Comparison of ENCODE assay signal across 8 cellular contexts in genomic region chrX:154308108-154308946, GRCh38. TPM values are rescaled to one million over a fixed set of nuclear protein-coding genes. Genes with fewer than 3 reads are reported as not detected.
A peak's percentile ranks its signal among the peaks of the same experiment; 100 is the strongest.
DNase-seq lines count a peak whose midpoint lies in the region; ATAC-seq lines count a peak whose summit lies in the region.

No MANE protein-coding gene starts in this region.

- no peaks in the 10 kb centered on the region for H3K27me3 Mint-ChIP-seq in memory B cell

- peak; percentile 11 for DNase-seq in NCI-H1436 (lab: John Stamatoyannopoulos, UW)
- no peak for DNase-seq in NCI-H1436 treated with DMSO at 0.1 percent for 48 hours (lab: John Stamatoyannopoulos, UW)
- peak; percentile 75 for DNase-seq in NAMALWA (ENCODE audit: low spot score)
- peak; percentile 77 for DNase-seq in activated CD4-positive, alpha-beta T cell treated with anti-CD3 and anti-CD28 coated beads, Interleukin-2, amount 50 U/mL, for 1 hour
- DNase-seq in dermis microvascular lymphatic vessel endothelial cell (ENCODE audit: low read depth in 2 of 2): peak; percentile 30 to 49
- peak; percentile 77 to 81 for DNase-seq in memory B cell (ENCODE audit: low spot score in 2 of 2)
- peak; percentile 56 to 67 for DNase-seq in stimulated activated CD8-positive, alpha-beta memory T cell treated with anti-CD3 and anti-CD28 coated beads, Interleukin-4, amount 100 ng/mL, for 4 hours (ENCODE audit: low read depth in 2 of 2, low spot score in 1 of 2)
- no peak for DNase-seq in DMS79 treated with DMSO at 0.1 percent for 48 hours (lab: John Stamatoyannopoulos, UW)

- H3K4me3 Mint-ChIP-seq in memory B cell: peak overlapping the region; percentile 28

- H3K4me1 Mint-ChIP-seq in memory B cell: peaks cover 33% of the 10 kb centered on the region

- no peaks in the 10 kb centered on the region for H3K36me3 Mint-ChIP-seq in memory B cell

- peak overlapping the region; percentile 77 for H3K27ac Mint-ChIP-seq in memory B cell

- ATAC-seq in memory B cell (ENCODE audit: low read depth): peak; percentile 87

- no peaks in the 10 kb centered on the region for H3K9me3 Mint-ChIP-seq in memory B cell

RNA-seq across cellular contexts. Expression of gene TKTL1, which starts 12.7 kb away (rescaled TPM):
- under 0.01 TPM in 1 of 2 replicates, not detected in the other for total RNA-seq in dermis microvascular lymphatic vessel endothelial cell

RNA-seq across cellular contexts. Expression of gene TEX28, which starts 13.4 kb away (rescaled TPM):
- total RNA-seq in dermis microvascular lymphatic vessel endothelial cell: 0.13 TPM in 1 of 2 replicates, not detected in the other

RNA-seq across cellular contexts. Expression of gene OPN1MW3, which starts 50.9 kb away (rescaled TPM):
- total RNA-seq in dermis microvascular lymphatic vessel endothelial cell: not detected in 2 replicates

Comparison
In these comparisons a context has a peak if more than half of its experiments do, and no peak if none do; other contexts are left out.
1. DNase-seq: peak in NCI-H1436 (single experiment), NAMALWA (single experiment), activated CD4-positive, alpha-beta T cell treated with anti-CD3 and anti-CD28 coated beads, Interleukin-2, amount 50 U/mL, for 1 hour (single experiment), dermis microvascular lymphatic vessel endothelial cell (2 of 2), memory B cell (2 of 2) and stimulated activated CD8-positive, alpha-beta memory T cell treated with anti-CD3 and anti-CD28 coated beads, Interleukin-4, amount 100 ng/mL, for 4 hours (2 of 2); none in NCI-H1436 treated with DMSO at 0.1 percent for 48 hours (single experiment) and DMS79 treated with DMSO at 0.1 percent for 48 hours (single experiment).